Comparison of ENCODE assay signal across 14 cellular contexts in the genomic region with DNA sequence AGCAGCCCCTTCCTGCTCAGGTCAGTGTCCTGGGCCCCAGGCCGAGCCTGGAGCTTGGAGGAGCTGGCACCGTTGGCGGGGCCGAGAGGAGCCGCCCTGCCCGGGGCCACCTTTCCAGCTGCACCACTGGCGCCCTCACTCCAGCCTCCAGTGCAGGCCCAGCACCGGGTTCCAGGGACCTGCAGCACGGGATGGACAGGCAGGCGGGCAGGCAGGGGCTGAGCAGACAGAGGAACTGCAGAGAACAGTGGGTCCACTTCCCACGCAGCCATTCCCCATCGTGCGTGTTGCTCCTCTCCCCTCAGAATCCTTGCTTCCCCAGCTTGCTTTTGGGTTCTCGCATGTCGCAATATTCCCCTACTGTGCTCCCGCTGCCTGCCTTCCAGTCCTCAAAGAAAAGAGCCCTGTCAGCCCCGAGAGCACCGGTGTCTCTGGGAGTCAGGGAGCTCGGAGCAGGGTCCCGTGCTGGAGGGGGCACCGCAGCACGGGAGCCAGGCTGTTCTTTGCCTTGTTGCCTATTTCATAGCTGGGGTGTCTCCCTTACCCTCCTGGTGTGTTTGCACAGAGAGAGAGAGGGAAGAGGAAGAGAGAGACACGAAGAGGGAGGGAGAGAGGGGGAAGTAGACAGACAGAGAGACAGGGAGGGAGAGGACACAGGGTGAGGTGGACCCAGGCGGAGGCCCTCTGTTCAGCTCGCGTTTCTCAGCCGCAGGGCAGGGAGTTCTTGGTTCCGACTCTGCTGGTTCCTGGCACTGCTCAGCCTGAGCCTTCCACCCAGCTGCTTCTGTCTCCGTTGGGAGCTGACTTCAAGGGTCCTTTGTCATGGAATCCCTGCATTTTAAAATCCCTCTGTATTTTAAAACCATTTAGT.
A peak's percentile ranks its signal among the peaks of the same experiment; 100 is the strongest.
DNase-seq lines count a peak whose midpoint lies in the region; ATAC-seq, FAIRE-seq and TF ChIP-seq lines count a peak whose summit lies in the region.
"Had no signal": no experiment of that assay in that cellular context is flagged by ENCODE, and none has a peak within 500 bp of the region (broad histone marks: within the 10 kb centered on the region; RNA-seq: fewer than 3 reads in every experiment).

No MANE protein-coding gene starts in this region.

- intact Hi-C loops in Right ventricle myocardium inferior (cut with DNase I) = no loop called here
- intact Hi-C loops in cardiac septum (cut with DNase I) = loop anchor here (10.0 kb wide), 1 partner anchor 128 kb away; the partner anchor contains the start of gene MBP
- intact Hi-C loops in aorta (cut with DNase I) = loop anchor here (10.0 kb wide), 1 partner anchor 128 kb away; the partner anchor contains the start of gene MBP (in 2 of the 2)

- no peak overlapping the region for H4K8ac ChIP-seq in mesendoderm (ENCODE audit: low read depth, low read length)

- no peak overlapping the region for H3K9ac ChIP-seq in mesendoderm (ENCODE audit: low read length)

- no peaks in the 10 kb centered on the region for H3K9me3 ChIP-seq in aorta (ENCODE audit: control insufficient read depth, low read length)
- H3K9me3 ChIP-seq: tibial artery had no signal

- H3K27ac ChIP-seq in mesendoderm (ENCODE audit: low read depth, low read length) (no peak overlapping the region), aorta (ENCODE audit: low read depth in 1 of 2, low read length in 2 of 2) (no peak overlapping the region)
- H3K27ac ChIP-seq: tibial artery had no signal

- no peak overlapping the region for H3K4ac ChIP-seq in mesendoderm (ENCODE audit: low read depth, low read length)

- ATAC-seq in Right ventricle myocardium inferior = peak; percentile 60
- no peak for ATAC-seq in aorta (ENCODE audit: low FRiP score)
- no peak for ATAC-seq in HG03280 (IDR thresholded peaks at IDR 0.05; ENCODE audit: unreplicated experiment)
- ATAC-seq: SK-N-SH treated with all-trans-retinoic acid at 6 μM for 48 hours had no signal

- H2BK15ac ChIP-seq in mesendoderm (replicated peaks; ENCODE audit: low read depth) = no peak overlapping the region

- no peak overlapping the region for H3K4me2 ChIP-seq in mesendoderm (ENCODE audit: low read length)

- H3K27me3 ChIP-seq in mesendoderm (ENCODE audit: insufficient read depth, low read length, poor library complexity) (no peaks in the 10 kb centered on the region), aorta (ENCODE audit: control insufficient read depth in 1 of 2, insufficient read depth in 2 of 2, low read length in 1 of 2) (no peaks in the 10 kb centered on the region)
- H3K27me3 ChIP-seq: tibial artery had no signal

- peak overlapping the region; percentile 2 for H3K56ac ChIP-seq in mesendoderm (ENCODE audit: low read length)

- H3K79me2 ChIP-seq in mesendoderm (ENCODE audit: control insufficient read depth, insufficient read depth, low read length) = no peaks in the 10 kb centered on the region

- H2BK120ac ChIP-seq in mesendoderm (ENCODE audit: low read depth, low read length) = no peak overlapping the region

- no CpG with 5 or more reads among the region's 29 CpGs for WGBS in mesendoderm (ENCODE audit: extremely low coverage, insufficient coverage, low lambda C conversion rate)
- 84 to 89% methylated on average over 28 to 29 of the region's 29 CpGs for WGBS in aorta, 2 donors

- H3K79me1 ChIP-seq in mesendoderm (ENCODE audit: low read length) = no peaks in the 10 kb centered on the region

- no peak for TF ChIP-seq POLR2A in H54 (IDR thresholded peaks at IDR 0.05; ENCODE audit: low read depth, low read length)

- no peak overlapping the region for H3K23ac ChIP-seq in mesendoderm (ENCODE audit: low read length)

- H2BK5ac ChIP-seq in mesendoderm (ENCODE audit: low read length) = no peak overlapping the region

- FAIRE-seq in H54 (lab: Jason Lieb, UNC) = no peak
- FAIRE-seq: colon had no signal

- no peaks in the 10 kb centered on the region for H3K36me3 ChIP-seq in mesendoderm (ENCODE audit: control insufficient read depth, insufficient read depth, low read length)
- no peaks in the 10 kb centered on the region for H3K36me3 ChIP-seq in aorta (ENCODE audit: control insufficient read depth in 1 of 2, insufficient read depth in 2 of 2, low read length in 1 of 2)

- H3K4me1 ChIP-seq in mesendoderm (ENCODE audit: control insufficient read depth, low read depth, low read length) (no peaks in the 10 kb centered on the region), aorta (ENCODE audit: control insufficient read depth in 1 of 2, insufficient read depth in 2 of 2, low read length in 2 of 2) (no peaks in the 10 kb centered on the region)
- H3K4me1 ChIP-seq: tibial artery had no signal

- no peak overlapping the region for H3K18ac ChIP-seq in mesendoderm (ENCODE audit: low read length)

- H3K4me3 ChIP-seq in mesendoderm (ENCODE audit: low read length) (no peak overlapping the region), aorta (ENCODE audit: low read length in 2 of 2) (no peak overlapping the region)
- H3K4me3 ChIP-seq: tibial artery had no signal

- no peak overlapping the region for H2AK5ac ChIP-seq in mesendoderm (ENCODE audit: low read length)

- H4K5ac ChIP-seq in mesendoderm (ENCODE audit: low read length) = no peak overlapping the region

- DNase-seq in Right ventricle myocardium inferior (ENCODE audit: missing footprints) (no peak), cardiac septum (ENCODE audit: low spot score) (no peak), ecto neural progenitor cell (ENCODE audit: low spot score) (peak; percentile 49), mesendoderm (no peak), aorta (peak; percentile 53 to 72), H54 (ENCODE audit: insufficient read length, low spot score) (no peak), COR-L47 (lab: John Stamatoyannopoulos, UW) (no peak)
- DNase-seq: activated CD4-positive, alpha-beta T cell treated with anti-CD3 and anti-CD28 coated beads, Interleukin-2, amount 50 U/mL, for 4 hours; activated naive CD4-positive, alpha-beta T cell treated with anti-CD3 and anti-CD28 coated beads, Interleukin-2, amount 10 ng/mL, durations not matched to agents 7 days and 5 days; NCI-H1092 treated with DMSO at 0.1 percent for 48 hours had no signal

Comparison
In these comparisons a context has a peak if more than half of its experiments do, and no peak if none do; other contexts are left out.
1. DNase-seq: peak in ecto neural progenitor cell (single experiment) and aorta (2 of 2); none in Right ventricle myocardium inferior (single experiment), cardiac septum (single experiment), mesendoderm (single experiment), H54 (single experiment) and COR-L47 (single experiment).